Comparison of ENCODE assay signal across 14 cellular contexts in the genomic region with DNA sequence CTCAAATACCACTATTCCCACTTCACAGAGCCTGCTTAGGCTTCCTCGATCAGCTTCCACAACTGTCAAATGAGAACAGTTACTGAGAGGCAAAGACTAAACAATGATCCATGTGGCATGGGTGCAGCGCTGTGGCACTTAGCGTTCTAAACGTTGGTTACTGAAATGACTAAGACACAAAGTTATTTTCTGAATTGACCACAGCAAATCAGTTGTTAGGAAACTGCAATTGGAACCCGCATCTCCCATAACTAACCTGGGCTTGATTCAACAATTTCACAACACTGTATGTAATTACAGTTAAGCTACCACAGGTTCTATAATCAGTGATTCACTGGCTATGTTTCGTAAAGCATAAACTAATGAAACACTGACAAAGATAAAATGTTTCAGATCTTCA. TPM values are rescaled to one million over a fixed set of nuclear protein-coding genes. Genes with fewer than 3 reads are reported as not detected.
DNase-seq lines count a peak whose midpoint lies in the region; ATAC-seq and TF ChIP-seq lines count a peak whose summit lies in the region.
"Had no signal": no experiment of that assay in that cellular context is flagged by ENCODE, and none has a peak within 500 bp of the region (broad histone marks: within the 10 kb centered on the region; RNA-seq: fewer than 3 reads in every experiment).

No MANE protein-coding gene starts in this region.

- H3K4me2 ChIP-seq in osteoblast (ENCODE audit: insufficient read depth, low read length) = peak overlapping the region; percentile 69

- H3K4me3 ChIP-seq in cardiac fibroblast (replicated peaks in 1 of 2; ENCODE audit: low read depth in 2 of 2, low read length in 2 of 2) (no peak overlapping the region), osteoblast (ENCODE audit: insufficient read depth, low read length) (peak overlapping the region; percentile 24), upper lobe of right lung (no peak overlapping the region)
- H3K4me3 ChIP-seq: left lung had no signal

- no peaks in the 10 kb centered on the region for H3K27me3 ChIP-seq in osteoblast (ENCODE audit: insufficient read depth, low read length)
- no peaks in the 10 kb centered on the region for H3K27me3 ChIP-seq in upper lobe of right lung
- H3K27me3 ChIP-seq: left lung had no signal

- peak; percentile 88 for DNase-seq in GM04503 (ENCODE audit: low read depth)
- DNase-seq in NOMO-1 treated with DMSO at 0.1 percent for 48 hours (lab: John Stamatoyannopoulos, UW; ENCODE audit: unreplicated experiment) = peak; percentile 92
- DNase-seq in cardiac fibroblast (ENCODE audit: low read depth in 2 of 2) = peak; percentile 65
- peak; percentile 89 for DNase-seq in osteoblast (ENCODE audit: insufficient read length, low spot score, missing footprints)
- no peak for DNase-seq in RPMI8226
- no peak for DNase-seq in upper lobe of right lung
- DNase-seq in HT-29 (ENCODE audit: low spot score) = no peak
- DNase-seq: activated CD4-positive, alpha-beta T cell treated with anti-CD3 and anti-CD28 coated beads, Interleukin-2, amount 50 U/mL, for 48 hours; CD4-positive, alpha-beta T cell; hypothalamus; left lung; NCI-H446 had no signal

- H2AFZ ChIP-seq in osteoblast (ENCODE audit: low read length) = peak overlapping the region; percentile 35

- H3K27ac ChIP-seq in osteoblast (ENCODE audit: low read depth, low read length) = peak overlapping the region; percentile 64
- H3K27ac ChIP-seq in upper lobe of right lung = no peak overlapping the region
- H3K27ac ChIP-seq: left lung had no signal

- H3K4me1 ChIP-seq in osteoblast (ENCODE audit: insufficient read depth, low read length) (peaks cover 22% of the 10 kb centered on the region), upper lobe of right lung (no peaks in the 10 kb centered on the region)
- H3K4me1 ChIP-seq: left lung had no signal

- ATAC-seq in upper lobe of right lung = no peak
- ATAC-seq in HG02798 (IDR thresholded peaks at IDR 0.05; ENCODE audit: poor library complexity, unreplicated experiment) = no peak
- ATAC-seq: left lung, Panc1 had no signal

- H3K36me3 ChIP-seq in osteoblast (ENCODE audit: insufficient read depth, low read length) (peaks cover 19% of the 10 kb centered on the region), upper lobe of right lung (peaks cover 14% of the 10 kb centered on the region)

- peaks cover 18% of the 10 kb centered on the region for H3K79me2 ChIP-seq in osteoblast (ENCODE audit: insufficient read depth, low read length)

- peaks cover 4% of the 10 kb centered on the region for H4K20me1 ChIP-seq in osteoblast (ENCODE audit: insufficient read depth, low read length)

- intact Hi-C loops in upper lobe of right lung (cut with DNase I) = no loop called here

- H3K9me3 ChIP-seq in osteoblast (ENCODE audit: low read depth, low read length) (no peaks in the 10 kb centered on the region), upper lobe of right lung (peaks cover 11% of the 10 kb centered on the region)

- TF ChIP-seq CTCF in cardiac fibroblast (IDR thresholded peaks at IDR 0.05; ENCODE audit: low read depth, low read length) (no peak), osteoblast (IDR thresholded peaks at IDR 0.05; ENCODE audit: extremely low read depth, low read depth, low read length) (no peak), upper lobe of right lung (IDR thresholded peaks at IDR 0.05) (no peak)

RNA-seq across cellular contexts. Expression of gene WDR27, which starts 12.6 kb away (rescaled TPM):
- total RNA-seq in osteoblast (23.9 and 29.8 TPM in 2 replicates), upper lobe of right lung (39.0 TPM)
- total RNA-seq in HT-29 (2014; rRNA removed; shearing (Covaris generic)) = 38.3 and 44.7 TPM in 2 replicates

RNA-seq across cellular contexts. Expression of gene C6orf120, which starts 12.7 kb away (rescaled TPM):
- 53.0 and 54.3 TPM in 2 replicates for total RNA-seq in osteoblast
- total RNA-seq in upper lobe of right lung = 22.0 TPM
- total RNA-seq in HT-29 (2014; rRNA removed; shearing (Covaris generic)) = 39.1 and 41.3 TPM in 2 replicates

RNA-seq across cellular contexts. Expression of gene PHF10, which starts 35.1 kb away (rescaled TPM):
- total RNA-seq in osteoblast = 14.7 and 21.0 TPM in 2 replicates
- 46.1 TPM for total RNA-seq in upper lobe of right lung
- total RNA-seq in HT-29 (2014; rRNA removed; shearing (Covaris generic)) = 20.0 and 20.1 TPM in 2 replicates

Comparison
In these comparisons a context has a peak if more than half of its experiments do, and no peak if none do; other contexts are left out.
1. DNase-seq: peak in GM04503 (single experiment), NOMO-1 treated with DMSO at 0.1 percent for 48 hours (single experiment), cardiac fibroblast (2 of 2) and osteoblast (single experiment); none in RPMI8226 (single experiment), upper lobe of right lung (single experiment) and HT-29 (single experiment).